ENCODE assay signal across 9 cellular contexts in genomic region chr11:40328890-40329617, GRCh38.
A peak's percentile ranks its signal among the peaks of the same experiment; 100 is the strongest.
DNase-seq lines count a peak whose midpoint lies in the region; ATAC-seq and TF ChIP-seq lines count a peak whose summit lies in the region.
"Had no signal": no experiment of that assay in that cellular context is flagged by ENCODE, and none has a peak within 500 bp of the region (broad histone marks: within the 10 kb centered on the region; RNA-seq: fewer than 3 reads in every experiment).

No MANE protein-coding gene starts in this region.

- ATAC-seq in stimulated activated naive B cell treated with anti-CD40 and anti-IgM and Interleukin-4, amounts not matched to agents 10 μg/mL and 1 μg/mL and 100 μg/mL, for 72 hours (replicated peaks): no peak

- H3K9ac ChIP-seq in mesenchymal stem cell (ENCODE audit: low read length): peak overlapping the region; percentile 74

- H2BK12ac ChIP-seq in mesenchymal stem cell (ENCODE audit: low read length in 2 of 2): no peak overlapping the region

- no peaks in the 10 kb centered on the region for H3K9me3 ChIP-seq in mesenchymal stem cell (ENCODE audit: control insufficient read depth, low read length)

- no peak overlapping the region for H2BK120ac ChIP-seq in mesenchymal stem cell (ENCODE audit: low read depth, low read length)

- H3K14ac ChIP-seq in mesenchymal stem cell (ENCODE audit: low read length in 2 of 2): no peak overlapping the region

- H3K4me3 ChIP-seq in choroid plexus epithelial cell (ENCODE audit: low read depth, low read length): peak overlapping the region; percentile 9
- peak overlapping the region in 1 of 2 experiments; percentile 14 for H3K4me3 ChIP-seq in mesenchymal stem cell (ENCODE audit: insufficient read depth in 1 of 2, low read depth in 1 of 2, low read length in 2 of 2)

- H3K36me3 ChIP-seq in mesenchymal stem cell (ENCODE audit: control insufficient read depth in 1 of 2, insufficient read depth in 2 of 2, low read depth in 1 of 2, low read length in 2 of 2): no peaks in the 10 kb centered on the region

- no peak overlapping the region for H2BK5ac ChIP-seq in mesenchymal stem cell (ENCODE audit: low read depth, low read length, poor library complexity, severe bottlenecking)

- no peak overlapping the region for H3K4ac ChIP-seq in mesenchymal stem cell (ENCODE audit: low read depth in 1 of 2, low read length in 2 of 2)

- no peaks in the 10 kb centered on the region for H3K27me3 ChIP-seq in mesenchymal stem cell (ENCODE audit: control insufficient read depth in 1 of 2, insufficient read depth in 1 of 2, low read length in 2 of 2)

- no peak overlapping the region for H3K27ac Mint-ChIP-seq in stimulated activated naive B cell treated with anti-CD40 and anti-IgM and Interleukin-4, amounts not matched to agents 10 μg/mL and 1 μg/mL and 100 μg/mL, for 72 hours

- H2AFZ ChIP-seq in mesenchymal stem cell (ENCODE audit: low read depth, low read length): no peak overlapping the region

- H3K27me3 Mint-ChIP-seq in stimulated activated naive B cell treated with anti-CD40 and anti-IgM and Interleukin-4, amounts not matched to agents 10 μg/mL and 1 μg/mL and 100 μg/mL, for 72 hours: no peaks in the 10 kb centered on the region

- TF ChIP-seq CTCF in AG09319 (IDR thresholded peaks at IDR 0.05; ENCODE audit: low read depth, low read length) (no peak), choroid plexus epithelial cell (conservative IDR thresholded peaks at IDR 0.05; ENCODE audit: low read depth, low read length) (no peak)

- intact Hi-C loops in posterior cingulate gyrus (cut with DNase I): no loop called here

- H3K4me3 Mint-ChIP-seq in stimulated activated naive B cell treated with anti-CD40 and anti-IgM and Interleukin-4, amounts not matched to agents 10 μg/mL and 1 μg/mL and 100 μg/mL, for 72 hours: no peak overlapping the region

- H3K23ac ChIP-seq in mesenchymal stem cell (ENCODE audit: low read length in 2 of 2): no peak overlapping the region

- DNase-seq in AG09319 (ENCODE audit: extremely low read depth, low read depth) (peak; percentile 98), NCI-H1092 treated with DMSO at 0.1 percent for 48 hours (lab: John Stamatoyannopoulos, UW) (peak; percentile 29), choroid plexus epithelial cell (ENCODE audit: low read depth) (peak; percentile 100), mesenchymal stem cell (peak; percentile 100), posterior cingulate gyrus (no peak)
- no peak for DNase-seq in activated T-cell treated with anti-CD3 and anti-CD28 coated beads, Interleukin-2, amount 50 U/mL, for 48 hours
- DNase-seq in stimulated activated naive B cell treated with anti-CD40 and anti-IgM and Interleukin-4, amounts not matched to agents 10 μg/mL and 1 μg/mL and 100 μg/mL, for 72 hours: no peak
- no peak for DNase-seq in stimulated activated CD4-positive, alpha-beta T cell treated with anti-CD3 and anti-CD28 coated beads, Interleukin-2, amount 100 ng/mL, for 48 hours
- DNase-seq: KBM-7 had no signal

- H2AK5ac ChIP-seq in mesenchymal stem cell (ENCODE audit: low read length, severe bottlenecking): no peak overlapping the region

- H4K8ac ChIP-seq in mesenchymal stem cell (ENCODE audit: low read length): no peak overlapping the region

- no peak overlapping the region for H2BK15ac ChIP-seq in mesenchymal stem cell (ENCODE audit: low read depth, poor library complexity, severe bottlenecking)

- H3K27ac ChIP-seq in mesenchymal stem cell (ENCODE audit: low read length, poor library complexity, severe bottlenecking): peak overlapping the region; percentile 92

- H3K4me1 ChIP-seq in mesenchymal stem cell (ENCODE audit: control insufficient read depth, insufficient read depth, low read depth, low read length): peaks cover 3% of the 10 kb centered on the region

- H3K9me3 Mint-ChIP-seq in stimulated activated naive B cell treated with anti-CD40 and anti-IgM and Interleukin-4, amounts not matched to agents 10 μg/mL and 1 μg/mL and 100 μg/mL, for 72 hours: peaks cover 2 to 3% of the 10 kb centered on the region in 2 donors

- peak overlapping the region in 1 of 2 experiments; percentile 48 for H3K18ac ChIP-seq in mesenchymal stem cell (ENCODE audit: low read depth in 1 of 2, low read length in 2 of 2)

- H3K36me3 Mint-ChIP-seq in stimulated activated naive B cell treated with anti-CD40 and anti-IgM and Interleukin-4, amounts not matched to agents 10 μg/mL and 1 μg/mL and 100 μg/mL, for 72 hours: no peaks in the 10 kb centered on the region

- no peak overlapping the region for H4K91ac ChIP-seq in mesenchymal stem cell (ENCODE audit: low read length)

- no peak overlapping the region for H3K4me2 ChIP-seq in mesenchymal stem cell (ENCODE audit: low read length, poor library complexity, severe bottlenecking)

- H3K4me1 Mint-ChIP-seq in stimulated activated naive B cell treated with anti-CD40 and anti-IgM and Interleukin-4, amounts not matched to agents 10 μg/mL and 1 μg/mL and 100 μg/mL, for 72 hours: no peaks in the 10 kb centered on the region

- no peaks in the 10 kb centered on the region for H3K79me1 ChIP-seq in mesenchymal stem cell (replicated peaks; ENCODE audit: low read length, poor library complexity, severe bottlenecking)

- WGBS in mesenchymal stem cell: 0% methylated on average over 4 of the region's 5 CpGs

Comparison
In these comparisons a context has a peak if more than half of its experiments do, and no peak if none do; other contexts are left out.
1. DNase-seq: peak in AG09319 (single experiment), NCI-H1092 treated with DMSO at 0.1 percent for 48 hours (single experiment), choroid plexus epithelial cell (single experiment) and mesenchymal stem cell (single experiment); none in posterior cingulate gyrus (0 of 10), activated T-cell treated with anti-CD3 and anti-CD28 coated beads, Interleukin-2, amount 50 U/mL, for 48 hours (0 of 2), stimulated activated naive B cell treated with anti-CD40 and anti-IgM and Interleukin-4, amounts not matched to agents 10 μg/mL and 1 μg/mL and 100 μg/mL, for 72 hours (single experiment) and stimulated activated CD4-positive, alpha-beta T cell treated with anti-CD3 and anti-CD28 coated beads, Interleukin-2, amount 100 ng/mL, for 48 hours (0 of 2).